Comparison of ENCODE assay signal across 11 cellular contexts in genomic region chr14:102930138-102930752, GRCh38. TPM values are rescaled to one million over a fixed set of nuclear protein-coding genes. Genes with fewer than 3 reads are reported as not detected.
DNase-seq lines count a peak whose midpoint lies in the region; ATAC-seq and TF ChIP-seq lines count a peak whose summit lies in the region.
"Had no signal": no experiment of that assay in that cellular context is flagged by ENCODE, and none has a peak within 500 bp of the region (broad histone marks: within the 10 kb centered on the region; RNA-seq: fewer than 3 reads in every experiment).

No MANE protein-coding gene starts in this region.

- intact Hi-C loops in A673 (cut with micrococcal nuclease; ENCODE audit: unreplicated experiment) = no loop called here
- intact Hi-C loops in colonic mucosa (cut with DNase I) = no loop called here

- no peaks in the 10 kb centered on the region for H3K27me3 ChIP-seq in A673 (replicated peaks; ENCODE audit: insufficient read depth, low read depth, low read length, poor library complexity)
- peaks cover 16% of the 10 kb centered on the region for H3K27me3 ChIP-seq in colonic mucosa
- H3K27me3 ChIP-seq in mucosa of stomach (ENCODE audit: control insufficient read depth, insufficient read depth, low read length) = peaks cover 16% of the 10 kb centered on the region

- no peak overlapping the region for H3K27ac ChIP-seq in A673 (ENCODE audit: low read depth, low read length, poor library complexity, severe bottlenecking)
- peak overlapping the region; percentile 95 for H3K27ac ChIP-seq in colonic mucosa

- H3K4me1 ChIP-seq in A673 (ENCODE audit: insufficient read depth, low read length, poor library complexity, severe bottlenecking) (peaks cover 11% of the 10 kb centered on the region), ES-I3 (ENCODE audit: insufficient read depth, low read length) (peaks cover 7% of the 10 kb centered on the region), colonic mucosa (peaks cover 14% of the 10 kb centered on the region), mucosa of stomach (ENCODE audit: control insufficient read depth, insufficient read depth, low read length) (peaks cover 45% of the 10 kb centered on the region)

- POLR2A ChIA-PET in A673 (lab: Charles Lee; ENCODE audit: low non-redundant PET) = no interaction called here

- H3K9me3 ChIP-seq in A673 (ENCODE audit: low read depth, low read length, poor library complexity, severe bottlenecking) (no peaks in the 10 kb centered on the region), ES-I3 (ENCODE audit: control insufficient read depth, insufficient read depth, low read length) (no peaks in the 10 kb centered on the region; the same call in 1 of the 2 replicates), colonic mucosa (no peaks in the 10 kb centered on the region), mucosa of stomach (ENCODE audit: control insufficient read depth, low read length) (no peaks in the 10 kb centered on the region)

- H3K36me3 ChIP-seq in A673 (ENCODE audit: insufficient read depth, low read length, poor library complexity, severe bottlenecking) = peaks cover 6% of the 10 kb centered on the region
- H3K36me3 ChIP-seq in ES-I3 (ENCODE audit: insufficient read depth, low read length) = no peaks in the 10 kb centered on the region
- no peaks in the 10 kb centered on the region for H3K36me3 ChIP-seq in colonic mucosa
- H3K36me3 ChIP-seq in mucosa of stomach (ENCODE audit: control insufficient read depth, insufficient read depth, low read length) = no peaks in the 10 kb centered on the region

- CTCF ChIA-PET in A673 (lab: Charles Lee) = no interaction called here

- H3K9ac ChIP-seq in ES-I3 (ENCODE audit: low read depth, low read length) (peak overlapping the region; percentile 71; the same call in 1 of the 2 replicates), colonic mucosa (ENCODE audit: low read depth in 2 of 2, low read length in 2 of 2) (peak overlapping the region in 1 of 2 donors; percentile 89), mucosa of stomach (ENCODE audit: low read length) (no peak overlapping the region)

- H3K4me3 ChIP-seq in A673 (ENCODE audit: low read depth, low read length, poor library complexity, severe bottlenecking) (peak overlapping the region; percentile 51), colonic mucosa (peak overlapping the region; percentile 60), mucosa of stomach (ENCODE audit: low read length) (peak overlapping the region; percentile 4)

- no TSS peak for BruUV-seq in A673 (replicated peaks; lab: Mats Ljungman, UMichigan)

- no peak; the same call in 1 of the 2 replicates for TF ChIP-seq CTCF in A673 (conservative IDR thresholded peaks at IDR 0.05; ENCODE audit: low read depth, low read length)
- TF ChIP-seq CTCF in colonic mucosa (IDR thresholded peaks at IDR 0.05) = no peak

- peak; percentile 43 for DNase-seq in A673 (ENCODE audit: low spot score)
- no peak for DNase-seq in colonic mucosa
- DNase-seq in RPMI8226 = no peak
- DNase-seq in activated CD8-positive, alpha-beta memory T cell treated with anti-CD3 and anti-CD28 coated beads, Interleukin-2, amount 50 U/mL, for 4 hours = no peak
- no peak for DNase-seq in SW 1271 (lab: John Stamatoyannopoulos, UW)
- DNase-seq: activated effector memory CD4-positive, alpha-beta T cell treated with anti-CD3 and anti-CD28 coated beads, Interleukin-2, amount 50 U/mL, for 16 hours; erythroblast; NCI-H1048 had no signal

- ATAC-seq in GM18511 (IDR thresholded peaks at IDR 0.05; ENCODE audit: unreplicated experiment) = no peak

RNA-seq across cellular contexts. Expression of gene AMN, which starts 7.8 kb away (rescaled TPM):
- total RNA-seq in A673 (2021) (5.6 and 6.7 TPM in 2 replicates), colonic mucosa (100 to 1,000 TPM; 186 to 239 TPM)

Comparison
In these comparisons a context has a peak if more than half of its experiments do, and no peak if none do; other contexts are left out.
1. H3K4me3 ChIP-seq: peak in every context shown above with its lines; median percentile 60 in colonic mucosa; 51 in A673; 4 in mucosa of stomach.
2. RNA of gene AMN, which starts 7.8 kb away (total RNA-seq): 186 to 239 TPM in colonic mucosa; 5.6 to 6.7 TPM in A673; every median in the first group is over 10 times any median in the second.